ENCODE assay signal across 30 cellular contexts in genomic region chr1:187641015-187641414, GRCh38.
"Had no signal": no experiment of that assay in that cellular context is flagged by ENCODE, and none has a peak within 500 bp of the region (broad histone marks: within the 10 kb centered on the region; RNA-seq: fewer than 3 reads in every experiment).

No MANE protein-coding gene starts in this region.

- H3K4me3 Mint-ChIP-seq: activated naive CD4-positive, alpha-beta T cell treated with anti-CD3 and anti-CD28 coated beads, Interleukin-2, amount 10 ng/mL, durations not matched to agents 7 days and 5 days; activated naive CD8-positive, alpha-beta T cell treated with anti-CD3 and anti-CD28 coated beads, Interleukin-2, amount 10 ng/mL, durations not matched to agents 7 days and 5 days; activated T-helper 1 cell treated with anti-CD3 and anti-CD28 coated beads, Interleukin-12 subunit alpha, Interleukin-12 subunit beta, Interleukin-2, Interleukin-4 antibody, amounts not matched to agents 30 ng/mL and 10 ng/mL and 1 ng/mL, durations not matched to agents 14 hours and 24 hours and 36 hours; mesothelial cell of epicardium; naive B cell; nephron progenitor cell; stimulated activated naive B cell treated with anti-CD40 and anti-IgM and Interleukin-4, amounts not matched to agents 10 μg/mL and 1 μg/mL and 100 μg/mL, for 72 hours; T-helper 2 cell treated with Interferon-gamma antibody and Interleukin-4, amounts not matched to agents 5 μg/mL and 100 μg/mL, for 36 hours had no signal

- H3K4me3 ChIP-seq: coronary artery, dorsolateral prefrontal cortex, gastroesophageal sphincter, pancreas, prostate gland, tibial nerve had no signal

- H3K27me3 ChIP-seq: brain microvascular endothelial cell, dorsolateral prefrontal cortex, gastroesophageal sphincter, pancreas, tibial nerve had no signal

- H3K36me3 ChIP-seq: brain microvascular endothelial cell, gastroesophageal sphincter, pancreas, prostate gland, tibial nerve had no signal

- H3K9me3 ChIP-seq: gastroesophageal sphincter, pancreas, prostate gland had no signal

- H3K36me3 Mint-ChIP-seq: activated naive CD4-positive, alpha-beta T cell treated with anti-CD3 and anti-CD28 coated beads, Interleukin-2, amount 10 ng/mL, durations not matched to agents 7 days and 5 days; activated naive CD8-positive, alpha-beta T cell treated with anti-CD3 and anti-CD28 coated beads, Interleukin-2, amount 10 ng/mL, durations not matched to agents 7 days and 5 days; mesothelial cell of epicardium; naive B cell; stimulated activated naive B cell treated with anti-CD40 and anti-IgM and Interleukin-4, amounts not matched to agents 10 μg/mL and 1 μg/mL and 100 μg/mL, for 72 hours had no signal

- ATAC-seq: gastroesophageal sphincter; left colon; pancreas; stimulated activated naive B cell treated with anti-CD40 and anti-IgM and Interleukin-4, amounts not matched to agents 10 μg/mL and 1 μg/mL and 100 μg/mL, for 72 hours had no signal

- H3K27ac Mint-ChIP-seq: activated naive CD4-positive, alpha-beta T cell treated with anti-CD3 and anti-CD28 coated beads, Interleukin-2, amount 10 ng/mL, durations not matched to agents 7 days and 5 days; activated naive CD8-positive, alpha-beta T cell treated with anti-CD3 and anti-CD28 coated beads, Interleukin-2, amount 10 ng/mL, durations not matched to agents 7 days and 5 days; activated T-helper 1 cell treated with anti-CD3 and anti-CD28 coated beads, Interleukin-12 subunit alpha, Interleukin-12 subunit beta, Interleukin-2, Interleukin-4 antibody, amounts not matched to agents 30 ng/mL and 10 ng/mL and 1 ng/mL, durations not matched to agents 14 hours and 24 hours and 36 hours; mesothelial cell of epicardium; nephron progenitor cell; stimulated activated naive B cell treated with anti-CD40 and anti-IgM and Interleukin-4, amounts not matched to agents 10 μg/mL and 1 μg/mL and 100 μg/mL, for 72 hours; T-helper 2 cell treated with Interferon-gamma antibody and Interleukin-4, amounts not matched to agents 5 μg/mL and 100 μg/mL, for 36 hours had no signal

- H3K9me3 Mint-ChIP-seq: activated naive CD8-positive, alpha-beta T cell treated with anti-CD3 and anti-CD28 coated beads, Interleukin-2, amount 10 ng/mL, durations not matched to agents 7 days and 5 days; activated T-helper 1 cell treated with anti-CD3 and anti-CD28 coated beads, Interleukin-12 subunit alpha, Interleukin-12 subunit beta, Interleukin-2, Interleukin-4 antibody, amounts not matched to agents 30 ng/mL and 10 ng/mL and 1 ng/mL, durations not matched to agents 14 hours and 24 hours and 36 hours; T-helper 2 cell treated with Interferon-gamma antibody and Interleukin-4, amounts not matched to agents 5 μg/mL and 100 μg/mL, for 36 hours had no signal

- H3K4me1 Mint-ChIP-seq: activated naive CD4-positive, alpha-beta T cell treated with anti-CD3 and anti-CD28 coated beads, Interleukin-2, amount 10 ng/mL, durations not matched to agents 7 days and 5 days; activated naive CD8-positive, alpha-beta T cell treated with anti-CD3 and anti-CD28 coated beads, Interleukin-2, amount 10 ng/mL, durations not matched to agents 7 days and 5 days; naive B cell; stimulated activated naive B cell treated with anti-CD40 and anti-IgM and Interleukin-4, amounts not matched to agents 10 μg/mL and 1 μg/mL and 100 μg/mL, for 72 hours had no signal

- H3K4me1 ChIP-seq: gastroesophageal sphincter, pancreas, prostate gland, tibial nerve had no signal

- H3K27ac ChIP-seq: brain microvascular endothelial cell, coronary artery, dorsolateral prefrontal cortex, gastroesophageal sphincter, pancreas, prostate gland, tibial nerve, VCaP had no signal

- DNase-seq: activated CD4-positive, alpha-beta T cell treated with anti-CD3 and anti-CD28 coated beads for 4 hours; activated CD4-positive, alpha-beta T cell treated with anti-CD3 and anti-CD28 coated beads, Interleukin-2, amount 50 U/mL, for 4 hours; activated CD8-positive, alpha-beta memory T cell treated with anti-CD3 and anti-CD28 coated beads, Interleukin-2, amount 50 U/mL, for 4 hours; activated gamma-delta T cell; activated naive CD4-positive, alpha-beta T cell treated with anti-CD3 and anti-CD28 coated beads, Interleukin-2, amount 10 ng/mL, durations not matched to agents 7 days and 5 days; activated naive CD8-positive, alpha-beta T cell treated with anti-CD3 and anti-CD28 coated beads, Interleukin-2, amount 10 ng/mL, durations not matched to agents 7 days and 5 days; activated T-cell treated with anti-CD3 and anti-CD28 coated beads, Interleukin-2, amount 50 U/mL, for 1 hour; brain microvascular endothelial cell; dorsolateral prefrontal cortex; effector memory CD4-positive, alpha-beta T cell; erythroblast; hippocampal formation; kidney; left colon; mammary epithelial cell; naive B cell; nephron progenitor cell; nucleus accumbens; pancreas; stimulated activated CD4-positive, alpha-beta T cell treated with anti-CD3 and anti-CD28 coated beads, Interleukin-15, amount 100 ng/mL, for 24 hours; stimulated activated CD4-positive, alpha-beta T cell treated with anti-CD3 and anti-CD28 coated beads, Interleukin-2, amount 100 ng/mL, for 24 hours; stimulated activated naive B cell treated with anti-CD40 and anti-IgM and Interleukin-4, amounts not matched to agents 10 μg/mL and 1 μg/mL and 100 μg/mL, for 72 hours had no signal

- H3K27me3 Mint-ChIP-seq: activated naive CD4-positive, alpha-beta T cell treated with anti-CD3 and anti-CD28 coated beads, Interleukin-2, amount 10 ng/mL, durations not matched to agents 7 days and 5 days; activated naive CD8-positive, alpha-beta T cell treated with anti-CD3 and anti-CD28 coated beads, Interleukin-2, amount 10 ng/mL, durations not matched to agents 7 days and 5 days; naive B cell; stimulated activated naive B cell treated with anti-CD40 and anti-IgM and Interleukin-4, amounts not matched to agents 10 μg/mL and 1 μg/mL and 100 μg/mL, for 72 hours had no signal
